Comparison of ENCODE assay signal across 8 cellular contexts in genomic region chr11:102010776-102011500, GRCh38. TPM values are rescaled to one million over a fixed set of nuclear protein-coding genes. Genes with fewer than 3 reads are reported as not detected.
A peak's percentile ranks its signal among the peaks of the same experiment; 100 is the strongest.
DNase-seq lines count a peak whose midpoint lies in the region; ATAC-seq, FAIRE-seq and TF ChIP-seq lines count a peak whose summit lies in the region.

No MANE protein-coding gene starts in this region.

- ATAC-seq in gastroesophageal sphincter (peak; percentile 85), HG03378 (IDR thresholded peaks at IDR 0.05; ENCODE audit: unreplicated experiment) (no peak), HG03354 (IDR thresholded peaks at IDR 0.05; ENCODE audit: poor library complexity, severe bottlenecking, unreplicated experiment) (no peak)

- H3K27me3 ChIP-seq in gastroesophageal sphincter, result no peaks in the 10 kb centered on the region

- H3K36me3 ChIP-seq in SK-N-MC (ENCODE audit: insufficient read depth, low read length) (no peaks in the 10 kb centered on the region), gastroesophageal sphincter (no peaks in the 10 kb centered on the region)

- DNase-seq in GM04504 (ENCODE audit: low read depth) (peak; percentile 69), SK-N-MC (ENCODE audit: low read depth, low spot score) (no peak), pulmonary artery endothelial cell (ENCODE audit: low read depth, low spot score) (peak; percentile 33), GM12891 (ENCODE audit: insufficient read length, low spot score) (no peak), COR-L47 (lab: John Stamatoyannopoulos, UW) (no peak)

- TF ChIP-seq CTCF in gastroesophageal sphincter (IDR thresholded peaks at IDR 0.05), result no peak

- no peak for TF ChIP-seq POLR2A in gastroesophageal sphincter (IDR thresholded peaks at IDR 0.05)
- TF ChIP-seq POLR2A in GM12891 (IDR thresholded peaks at IDR 0.05; ENCODE audit: low read depth, low read length), result no peak

- H3K27ac ChIP-seq in SK-N-MC (no peak overlapping the region), gastroesophageal sphincter (no peak overlapping the region)

- H3K4me3 ChIP-seq in SK-N-MC (peak overlapping the region; percentile 24; the same call in 1 of the 2 replicates), gastroesophageal sphincter (no peak overlapping the region)

- H3K9me3 ChIP-seq in SK-N-MC (ENCODE audit: low read depth, low read length) (no peaks in the 10 kb centered on the region), gastroesophageal sphincter (no peaks in the 10 kb centered on the region)

- H3K4me1 ChIP-seq in gastroesophageal sphincter, result peaks cover 0 to 25% (median 9%) of the 10 kb centered on the region in 3 donors

- 24 to 51% methylated on average over 3 to 7 of the region's 12 CpGs for WGBS in gastroesophageal sphincter (ENCODE audit: low coverage in 1 of 2), 2 donors

- TF ChIP-seq EP300 in gastroesophageal sphincter (IDR thresholded peaks at IDR 0.05), result no peak

- H3K9ac ChIP-seq in SK-N-MC (ENCODE audit: insufficient read length), result no peak overlapping the region

- FAIRE-seq in GM12891 (lab: Jason Lieb, UNC), result no peak

TF ChIP-seq in GM12891, 5 proteins besides CTCF, POLR2A, EP300 and RAD21:
- TF ChIP-seq TAF1 (IDR thresholded peaks at IDR 0.05; ENCODE audit: low read depth, low read length) (no peak), SPI1 (IDR thresholded peaks at IDR 0.05; ENCODE audit: low read depth, low read length) (no peak), POLR2AphosphoS5 (IDR thresholded peaks at IDR 0.05; ENCODE audit: low read depth, low read length) (no peak), POU2F2 (IDR thresholded peaks at IDR 0.05; ENCODE audit: low read depth, low read length) (no peak), PAX5 (IDR thresholded peaks at IDR 0.05; ENCODE audit: insufficient read depth, low read length, severe bottlenecking) (no peak)

RNA-seq across cellular contexts. Expression of gene CFAP300, which starts 36.3 kb away (rescaled TPM):
- total RNA-seq in gastroesophageal sphincter, result 10 to 100 TPM in 1 of 4 donors, 1 to 10 TPM in 3; 1.4 to 23.3 (median 1.5) TPM
- 0.13 TPM in 1 of 2 replicates, not detected in the other for total RNA-seq in pulmonary artery endothelial cell
- polyA plus RNA-seq in GM12891 (2012; ENCODE audit: low read depth, missing spikeins), result not detected

Comparison
In these comparisons a context has a peak if more than half of its experiments do, and no peak if none do; other contexts are left out.
1. DNase-seq: peak in GM04504 (single experiment) and pulmonary artery endothelial cell (single experiment); none in SK-N-MC (single experiment), GM12891 (single experiment) and COR-L47 (single experiment).